ENCODE assay signal across 19 cellular contexts in the genomic region with DNA sequence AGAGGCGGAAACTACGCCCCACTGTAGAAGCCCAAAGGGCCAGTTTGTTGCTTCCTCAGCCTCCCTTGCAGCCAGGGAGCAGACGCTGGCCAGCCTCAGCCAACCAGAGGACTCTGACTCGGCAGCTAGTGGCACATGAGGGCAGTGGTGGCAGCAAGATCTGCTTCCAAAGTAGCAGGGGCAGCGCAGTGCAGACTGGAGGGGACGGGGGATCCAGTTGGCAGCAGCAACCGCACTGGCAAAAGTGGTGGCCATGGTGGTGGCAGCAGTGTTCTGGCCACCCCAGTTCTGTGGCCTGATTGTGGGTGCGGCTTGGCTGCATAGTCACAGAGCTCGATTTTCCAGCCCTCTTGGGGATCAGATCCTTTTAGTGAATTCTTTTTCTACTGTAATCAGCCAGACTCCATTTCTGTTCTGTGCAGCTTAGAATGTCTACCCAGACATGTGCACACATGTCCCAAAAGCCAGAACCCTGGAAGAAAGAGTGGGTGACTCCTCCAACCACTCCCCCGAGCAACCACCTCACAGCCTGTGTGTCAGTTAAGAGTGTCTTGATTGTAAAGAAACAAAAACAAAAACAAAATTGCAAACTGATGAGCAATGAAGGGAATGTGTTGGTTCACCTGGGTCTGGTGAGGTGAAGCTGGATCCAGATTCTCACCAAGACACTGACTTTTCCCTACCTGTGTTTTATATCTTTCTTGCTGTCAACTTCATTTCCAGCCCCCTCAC. TPM values are rescaled to one million over a fixed set of nuclear protein-coding genes. Genes with fewer than 3 reads are reported as not detected.
DNase-seq lines count a peak whose midpoint lies in the region; ATAC-seq, FAIRE-seq and TF ChIP-seq lines count a peak whose summit lies in the region.
"Had no signal": no experiment of that assay in that cellular context is flagged by ENCODE, and none has a peak within 500 bp of the region (broad histone marks: within the 10 kb centered on the region; RNA-seq: fewer than 3 reads in every experiment).

No MANE protein-coding gene starts in this region.

- H3K36me3 ChIP-seq in parathyroid adenoma (ENCODE audit: control insufficient read depth, insufficient read depth, low read length) = no peaks in the 10 kb centered on the region
- H3K36me3 ChIP-seq in transverse colon = no peaks in the 10 kb centered on the region

- ATAC-seq in A549 (no peak), esophagus mucosa (peak; percentile 66), GM18861 (IDR thresholded peaks at IDR 0.05; ENCODE audit: unreplicated experiment) (no peak)

- H3K27ac ChIP-seq in A549 = peak overlapping the region; percentile 75 to 90; a peak in 5 of 6 replicates
- H3K27ac ChIP-seq in RWPE1 = peak overlapping the region; percentile 96
- no peak overlapping the region for H3K27ac ChIP-seq in parathyroid adenoma
- H3K27ac ChIP-seq in transverse colon = no peak overlapping the region
- H3K27ac ChIP-seq: C4-2B, HL-60 had no signal

- H3K27me3 ChIP-seq in parathyroid adenoma (ENCODE audit: control insufficient read depth, insufficient read depth, low read length) = no peaks in the 10 kb centered on the region
- H3K27me3 ChIP-seq in transverse colon = peaks cover 61% of the 10 kb centered on the region

- TF ChIP-seq EP300 in A549 (IDR thresholded peaks at IDR 0.05) = no peak
- no peak for TF ChIP-seq EP300 in transverse colon (IDR thresholded peaks at IDR 0.05; ENCODE audit: low read depth)

- no peak overlapping the region for H3K9ac ChIP-seq in parathyroid adenoma

- in situ Hi-C loops in transverse colon (cut with MboI; ENCODE audit: low pct_ligation_motif_present in 1 of 4, low pct_unique_long_range_greater_than_20kb in 1 of 4, low sequenced_read_pairs in 3 of 4) = loop anchor here in 1 of 4 donors (25.0 kb wide), 1 partner anchor 182 kb away; a partner anchor contains a TSS

- FAIRE-seq in A549 (lab: Jason Lieb, UNC) = no peak

- TF ChIP-seq CTCF in A549 (IDR thresholded peaks at IDR 0.05) (no peak), RWPE1 (conservative IDR thresholded peaks at IDR 0.05; ENCODE audit: low read depth) (no peak), parathyroid adenoma (IDR thresholded peaks at IDR 0.05) (no peak), transverse colon (IDR thresholded peaks at IDR 0.05) (no peak)

- no peak for TF ChIP-seq RAD21 in A549 (conservative IDR thresholded peaks at IDR 0.05 in 1 of 2, IDR thresholded peaks at IDR 0.05 in 1 of 2)

- H3K79me2 ChIP-seq in parathyroid adenoma = no peaks in the 10 kb centered on the region

- H2AFZ ChIP-seq in parathyroid adenoma = peak overlapping the region; percentile 60

- H3K9me3 ChIP-seq in A549 (peaks cover 3% of the 10 kb centered on the region; the same call in 1 of the 3 replicates), parathyroid adenoma (ENCODE audit: control insufficient read depth, low read length) (no peaks in the 10 kb centered on the region), transverse colon (no peaks in the 10 kb centered on the region)

- no peak for TF ChIP-seq POLR2A in A549 (IDR thresholded peaks at IDR 0.05; ENCODE audit: low read length)
- no peak for TF ChIP-seq POLR2A in transverse colon (IDR thresholded peaks at IDR 0.05)

- intact Hi-C loops in transverse colon (cut with DNase I; ENCODE audit: low total_unique reads) = no loop called here

- H3K4me2 ChIP-seq in A549 (no peak overlapping the region), parathyroid adenoma (ENCODE audit: low read length) (no peak overlapping the region)

- H3K4me3 ChIP-seq in A549 = no peak overlapping the region
- no peak overlapping the region for H3K4me3 ChIP-seq in parathyroid adenoma (ENCODE audit: low read depth, low read length)
- no peak overlapping the region for H3K4me3 ChIP-seq in transverse colon

- DNase-seq in A549 (ENCODE audit: low read depth in 1 of 2, low spot score in 1 of 2) = no peak
- DNase-seq in RWPE1 (ENCODE audit: low spot score) = peak; percentile 95
- no peak for DNase-seq in transverse colon
- DNase-seq in RKO (ENCODE audit: low spot score) = no peak
- DNase-seq in iPS-NIHi7 (ENCODE audit: extremely low spot score) = no peak
- DNase-seq: EL; H7; KBM-7; NCI-H1092; NCI-H2107; NCI-H226; NCI-H69; NK-92 treated with Interleukin-12 subunit alpha and Interleukin-12 subunit beta, amount 100 ng/mL, for 24 hours; OCI-M1 had no signal

- CTCF ChIA-PET in A549 (lab: Yijun Ruan, JAX) (interaction anchor here (1.5 to 6.6 kb wide), 5 partner anchors 13 to 294 kb away, joined by 5 to 50 read pairs (median 7); no protein-coding TSS in a partner anchor), RWPE1 (lab: Yijun Ruan, JAX) (interaction anchor here (0.6 to 1.7 kb wide), 3 partner anchors 12 to 89 kb away, joined by 3 to 5 read pairs (median 4); no protein-coding TSS in a partner anchor)

- POLR2A ChIA-PET in A549 (lab: Yijun Ruan, JAX) = interaction anchor here (1.6 kb wide), 1 partner anchor 11 kb away, joined by 6 read pairs; a partner anchor contains a TSS
- POLR2A ChIA-PET in RWPE1 (lab: Yijun Ruan, JAX; ENCODE audit: low non-redundant PET) = interaction anchor here (2.3 kb wide), 1 partner anchor 11 kb away, joined by 8 read pairs; a partner anchor contains a TSS

- 78% methylated on average over 7 of the region's 10 CpGs for WGBS in A549 (ENCODE audit: missing lambda C conversion rate)
- 70 to 74% methylated on average over 2 to 10 of the region's 10 CpGs for WGBS in transverse colon (ENCODE audit: low coverage in 1 of 2), 2 donors

- H3K4me1 ChIP-seq in A549 (peaks cover 48% of the 10 kb centered on the region), parathyroid adenoma (no peaks in the 10 kb centered on the region), transverse colon (peaks cover 0 to 3% (median 0%) of the 10 kb centered on the region in 4 donors)

TF ChIP-seq in A549, 52 proteins besides CTCF, POLR2A, EP300 and RAD21:
- no peak for TF ChIP-seq CHD2 (IDR thresholded peaks at IDR 0.05; ENCODE audit: low read length, partially characterized antibody)
- TF ChIP-seq POLR2AphosphoS2 (conservative IDR thresholded peaks at IDR 0.05; ENCODE audit: low read length) = no peak
- no peak for TF ChIP-seq RFX5 (IDR thresholded peaks at IDR 0.05)
- no peak for TF ChIP-seq EHF (CRISPR knock-in tag; IDR thresholded peaks at IDR 0.05)
- TF ChIP-seq CHD4 (IDR thresholded peaks at IDR 0.05; ENCODE audit: borderline replicate concordance) = no peak
- no peak for TF ChIP-seq HOXA7 (CRISPR knock-in tag; IDR thresholded peaks at IDR 0.05)
- TF ChIP-seq EHMT2 (IDR thresholded peaks at IDR 0.05; ENCODE audit: low read depth) = no peak
- TF ChIP-seq, protein P1, sequence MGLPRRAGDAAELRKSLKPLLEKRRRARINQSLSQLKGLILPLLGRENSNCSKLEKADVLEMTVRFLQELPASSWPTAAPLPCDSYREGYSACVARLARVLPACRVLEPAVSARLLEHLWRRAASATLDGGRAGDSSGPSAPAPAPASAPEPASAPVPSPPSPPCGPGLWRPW (IDR thresholded peaks at IDR 0.05) = no peak
- TF ChIP-seq, protein P2, sequence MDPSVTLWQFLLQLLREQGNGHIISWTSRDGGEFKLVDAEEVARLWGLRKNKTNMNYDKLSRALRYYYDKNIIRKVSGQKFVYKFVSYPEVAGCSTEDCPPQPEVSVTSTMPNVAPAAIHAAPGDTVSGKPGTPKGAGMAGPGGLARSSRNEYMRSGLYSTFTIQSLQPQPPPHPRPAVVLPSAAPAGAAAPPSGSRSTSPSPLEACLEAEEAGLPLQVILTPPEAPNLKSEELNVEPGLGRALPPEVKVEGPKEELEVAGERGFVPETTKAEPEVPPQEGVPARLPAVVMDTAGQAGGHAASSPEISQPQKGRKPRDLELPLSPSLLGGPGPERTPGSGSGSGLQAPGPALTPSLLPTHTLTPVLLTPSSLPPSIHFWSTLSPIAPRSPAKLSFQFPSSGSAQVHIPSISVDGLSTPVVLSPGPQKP (IDR thresholded peaks at IDR 0.05; ENCODE audit: low read depth, low read length) = no peak
- TF ChIP-seq KDM1A (IDR thresholded peaks at IDR 0.05; ENCODE audit: low read depth) = no peak
- TF ChIP-seq FOSB (CRISPR knock-in tag; IDR thresholded peaks at IDR 0.05) = no peak
- no peak for TF ChIP-seq KDM5A (IDR thresholded peaks at IDR 0.05)
- no peak for TF ChIP-seq HEYL (CRISPR knock-in tag; IDR thresholded peaks at IDR 0.05)
- TF ChIP-seq ZC3H11A (IDR thresholded peaks at IDR 0.05) = no peak
- no peak for TF ChIP-seq HDAC2 (IDR thresholded peaks at IDR 0.05)
- no peak for TF ChIP-seq RCOR1 (IDR thresholded peaks at IDR 0.05; ENCODE audit: low read depth, low read length)
- TF ChIP-seq ZNF302 (CRISPR knock-in tag; IDR thresholded peaks at IDR 0.05) = no peak

RNA-seq across cellular contexts. Expression of a gene that starts 11.0 kb away (rescaled TPM):
- 9.9 and 11.7 TPM in 2 replicates for polyA plus RNA-seq in A549 (2011; rRNA removed)
- 1.8 and 2.2 TPM in 2 replicates for polyA plus RNA-seq in A549 (2012; cell fraction: cytosol; rRNA removed)
- polyA plus RNA-seq in A549 (2012; cell fraction: nucleus; rRNA removed) = 2.6 and 3.6 TPM in 2 replicates
- 6.1 to 9.7 TPM (median 7.7 TPM) in 3 replicates for polyA plus RNA-seq in A549 (2017; fragmentation: RNase III; extraction: RNeasy Plus Mini Kit Qiagen cat#74134 plus additional on column Dnase treatment)
- polyA minus RNA-seq in A549 (2011; rRNA and poly(A)+ RNA removed) = 7.1 and 8.6 TPM in 2 replicates
- total RNA-seq in esophagus mucosa = 12.8 TPM
- 10 to 100 TPM in 3 of 4 donors, 1 to 10 TPM in 1; 5.0 to 19.5 (median 16.6) TPM for total RNA-seq in transverse colon

Comparison
In these comparisons a context has a peak if more than half of its experiments do, and no peak if none do; other contexts are left out.
1. H3K27ac ChIP-seq: peak in A549 (2 of 2) and RWPE1 (single experiment); none in parathyroid adenoma (single experiment) and transverse colon (0 of 4).